ENCODE assay signal across 26 cellular contexts in genomic region chr10:5650664-5651063, GRCh38.
"Had no signal": no experiment of that assay in that cellular context is flagged by ENCODE, and none has a peak within 500 bp of the region (broad histone marks: within the 10 kb centered on the region; RNA-seq: fewer than 3 reads in every experiment).

No MANE protein-coding gene starts in this region.

- H3K4me3 ChIP-seq: K562, SJCRH30 had no signal

- H3K9me3 Mint-ChIP-seq: activated CD4-positive, alpha-beta memory T cell treated with anti-CD3 and anti-CD28 coated beads for 36 hours; activated CD4-positive, alpha-beta T cell treated with anti-CD3 and anti-CD28 coated beads, Interleukin-2, amount 10 ng/mL, durations not matched to agents 7 days and 5 days; activated naive CD4-positive, alpha-beta T cell treated with anti-CD3 and anti-CD28 coated beads for 36 hours; activated T-cell treated with anti-CD3 and anti-CD28 coated beads, Interleukin-2, amount 50 U/mL, for 4 hours; activated T-helper 17 cell treated with anti-CD3 and anti-CD28 coated beads, Interleukin-2, amount 50 U/mL, for 72 hours; brain had no signal

- H3K4me2 ChIP-seq: SK-N-SH had no signal

- H3K4me3 Mint-ChIP-seq: activated CD4-positive, alpha-beta memory T cell treated with anti-CD3 and anti-CD28 coated beads for 36 hours; activated CD4-positive, alpha-beta T cell treated with anti-CD3 and anti-CD28 coated beads, Interleukin-2, amount 10 ng/mL, durations not matched to agents 7 days and 5 days; activated naive CD4-positive, alpha-beta T cell treated with anti-CD3 and anti-CD28 coated beads for 36 hours; activated naive CD8-positive, alpha-beta T cell; activated T-cell treated with anti-CD3 and anti-CD28 coated beads, Interleukin-2, amount 50 U/mL, for 4 hours; activated T-helper 17 cell treated with anti-CD3 and anti-CD28 coated beads, Interleukin-2, amount 50 U/mL, for 72 hours; brain had no signal

- H3K27ac ChIP-seq: SJCRH30, VCaP had no signal

- H3K9me3 ChIP-seq: SJCRH30, SK-N-SH had no signal

- H3K27me3 Mint-ChIP-seq: activated CD4-positive, alpha-beta memory T cell treated with anti-CD3 and anti-CD28 coated beads for 36 hours; activated CD4-positive, alpha-beta T cell treated with anti-CD3 and anti-CD28 coated beads, Interleukin-2, amount 10 ng/mL, durations not matched to agents 7 days and 5 days; activated naive CD8-positive, alpha-beta T cell; activated T-helper 17 cell treated with anti-CD3 and anti-CD28 coated beads, Interleukin-2, amount 50 U/mL, for 72 hours; brain had no signal

- H3K27ac Mint-ChIP-seq: activated CD4-positive, alpha-beta memory T cell treated with anti-CD3 and anti-CD28 coated beads for 36 hours; activated CD4-positive, alpha-beta T cell treated with anti-CD3 and anti-CD28 coated beads, Interleukin-2, amount 10 ng/mL, durations not matched to agents 7 days and 5 days; activated naive CD4-positive, alpha-beta T cell treated with anti-CD3 and anti-CD28 coated beads for 36 hours; activated naive CD8-positive, alpha-beta T cell; activated T-helper 17 cell treated with anti-CD3 and anti-CD28 coated beads, Interleukin-2, amount 50 U/mL, for 72 hours had no signal

- H3K4me1 ChIP-seq: SJCRH30 had no signal

- ATAC-seq: activated T-cell treated with anti-CD3 and anti-CD28 coated beads, Interleukin-2, amount 50 U/mL, for 4 hours; activated T-helper 17 cell treated with anti-CD3 and anti-CD28 coated beads, Interleukin-2, amount 50 U/mL, for 72 hours; K562; Panc1; Right ventricle myocardium inferior had no signal

- H3K9me2 ChIP-seq: SK-N-SH had no signal

- H3K27me3 ChIP-seq: SJCRH30 had no signal

- DNase-seq: activated CD4-positive, alpha-beta memory T cell treated with anti-CD3 and anti-CD28 coated beads for 36 hours; activated CD4-positive, alpha-beta T cell treated with anti-CD3 and anti-CD28 coated beads, Interleukin-2, amount 10 ng/mL, durations not matched to agents 7 days and 5 days; activated CD4-positive, CD25-positive, alpha-beta regulatory T cell; activated CD8-positive, alpha-beta memory T cell treated with anti-CD3 and anti-CD28 coated beads for 24 hours; activated gamma-delta T cell; activated naive CD4-positive, alpha-beta T cell treated with anti-CD3 and anti-CD28 coated beads for 36 hours; activated T-cell treated with anti-CD3 and anti-CD28 coated beads, Interleukin-2, amount 50 U/mL, for 4 hours; amygdala; Karpas-422; NCI-H146; NCI-H1930; NCI-H510A treated with DMSO at 0.1 percent for 48 hours; NCI-H69; NK-92 treated with Interleukin-12 subunit alpha and Interleukin-12 subunit beta, amount 100 ng/mL, for 24 hours; OCI-M1; RPMI8226; SJCRH30; SK-N-SH; T-helper 1 cell had no signal

- H3K36me3 ChIP-seq: SJCRH30 had no signal
